8 cellular contexts compared by ENCODE assay signal in the genomic region with DNA sequence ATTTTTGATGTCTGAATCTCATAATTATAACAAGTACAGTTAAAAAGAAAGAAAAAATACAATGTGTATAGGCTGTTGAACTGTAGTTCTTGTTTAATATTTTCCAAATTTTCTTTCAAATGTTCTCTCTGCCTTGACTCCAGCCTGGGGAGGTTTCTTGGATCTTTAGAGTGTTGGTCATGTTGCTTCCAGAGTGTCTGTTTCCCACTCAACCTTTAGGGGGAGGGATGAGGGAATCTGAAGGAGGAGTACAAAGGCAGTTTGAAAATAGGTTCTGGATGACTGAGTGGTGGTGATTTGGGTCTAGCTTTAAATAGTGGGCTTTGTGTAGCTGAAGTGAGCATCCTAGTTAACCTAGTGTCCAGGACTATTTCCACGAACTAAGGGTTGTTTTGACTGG. TPM values are rescaled to one million over a fixed set of nuclear protein-coding genes. Genes with fewer than 3 reads are reported as not detected.
A peak's percentile ranks its signal among the peaks of the same experiment; 100 is the strongest.
DNase-seq lines count a peak whose midpoint lies in the region; ATAC-seq and TF ChIP-seq lines count a peak whose summit lies in the region.

No MANE protein-coding gene starts in this region.

- H3K36me3 ChIP-seq in naive thymus-derived CD4-positive, alpha-beta T cell (ENCODE audit: control insufficient read depth in 2 of 3, insufficient read depth in 3 of 3, low read length in 3 of 3), result no peaks in the 10 kb centered on the region

- peaks cover 27% of the 10 kb centered on the region for H3K4me1 Mint-ChIP-seq in CD4-positive, alpha-beta T cell (ENCODE audit: low read depth)
- peaks cover 15 to 38% (median 25%) of the 10 kb centered on the region in 7 donors for H3K4me1 Mint-ChIP-seq in naive thymus-derived CD4-positive, alpha-beta T cell

- no peak for DNase-seq in CD4-positive, alpha-beta T cell
- DNase-seq in NCI-H82 treated with DMSO at 0.1 percent for 48 hours (lab: John Stamatoyannopoulos, UW; ENCODE audit: unreplicated experiment), result peak; percentile 4
- no peak for DNase-seq in epithelial cell of proximal tubule (ENCODE audit: low read depth)
- DNase-seq in naive thymus-derived CD4-positive, alpha-beta T cell, result no peak
- DNase-seq in stimulated activated CD4-positive, alpha-beta T cell treated with anti-CD3 and anti-CD28 coated beads, Interleukin-12 subunit alpha, Interleukin-12 subunit beta, amount 100 ng/mL, for 4 hours, result no peak
- no peak for DNase-seq in cortex of kidney (lab: John Stamatoyannopoulos, UW)
- DNase-seq in NK-92 treated with Interleukin-12 subunit alpha and Interleukin-12 subunit beta, amount 100 ng/mL, for 24 hours (lab: John Stamatoyannopoulos, UW), result no peak

- H3K4me1 ChIP-seq in naive thymus-derived CD4-positive, alpha-beta T cell (ENCODE audit: control insufficient read depth in 2 of 2, insufficient read depth in 2 of 2, low read length in 2 of 2), result peaks cover 0 to 11% of the 10 kb centered on the region in 2 donors

- H3K4me3 Mint-ChIP-seq in CD4-positive, alpha-beta T cell, result peak overlapping the region; percentile 13
- H3K4me3 Mint-ChIP-seq in naive thymus-derived CD4-positive, alpha-beta T cell, result peak overlapping the region in 4 of 10 donors; percentile 1 to 54 (median 20)

- no peak for ATAC-seq in CD4-positive, alpha-beta T cell (ENCODE audit: poor library complexity)
- ATAC-seq in naive thymus-derived CD4-positive, alpha-beta T cell, result no peak
- ATAC-seq in GM18517 (IDR thresholded peaks at IDR 0.05; ENCODE audit: unreplicated experiment), result no peak

- no peaks in the 10 kb centered on the region for H3K27me3 ChIP-seq in CD4-positive, alpha-beta T cell (ENCODE audit: control insufficient read depth, insufficient read depth, low read length)
- H3K27me3 ChIP-seq in naive thymus-derived CD4-positive, alpha-beta T cell (ENCODE audit: control insufficient read depth in 2 of 2, insufficient read depth in 2 of 2, low read length in 2 of 2), result no peaks in the 10 kb centered on the region

- H3K4me3 ChIP-seq in epithelial cell of proximal tubule (ENCODE audit: low read depth, low read length), result peak overlapping the region; percentile 65
- H3K4me3 ChIP-seq in naive thymus-derived CD4-positive, alpha-beta T cell (ENCODE audit: low read length), result no peak overlapping the region

- CTCF ChIA-PET in CD4-positive, alpha-beta T cell (lab: Charles Lee), result interaction anchor here (1.4 kb wide), 1 partner anchor 37 kb away, joined by 5 read pairs; no protein-coding TSS in a partner anchor
- CTCF ChIA-PET in naive thymus-derived CD4-positive, alpha-beta T cell (lab: Charles Lee), result interaction anchor here (2.9 kb wide), 2 partner anchors 37 to 38 kb away, joined by 14 read pairs; no protein-coding TSS in a partner anchor

- no peak for TF ChIP-seq CTCF in CD4-positive, alpha-beta T cell (IDR thresholded peaks at IDR 0.05)
- TF ChIP-seq CTCF in epithelial cell of proximal tubule (conservative IDR thresholded peaks at IDR 0.05; ENCODE audit: low read depth, low read length), result peak; percentile 50

- H3K27ac Mint-ChIP-seq in CD4-positive, alpha-beta T cell, result peak overlapping the region; percentile 31
- H3K27ac Mint-ChIP-seq in naive thymus-derived CD4-positive, alpha-beta T cell, result peak overlapping the region in 6 of 9 donors; percentile 3 to 58 (median 16)

- intact Hi-C loops in CD4-positive, alpha-beta T cell (cut with DNase I, micrococcal nuclease), result no loop called here
- intact Hi-C loops in naive thymus-derived CD4-positive, alpha-beta T cell (cut with micrococcal nuclease), result no loop called here

- H3K36me3 Mint-ChIP-seq in CD4-positive, alpha-beta T cell (ENCODE audit: low read depth), result no peaks in the 10 kb centered on the region
- peaks cover 0 to 14% (median 0%) of the 10 kb centered on the region in 5 donors for H3K36me3 Mint-ChIP-seq in naive thymus-derived CD4-positive, alpha-beta T cell

- POLR2A ChIA-PET in CD4-positive, alpha-beta T cell (lab: Charles Lee), result interaction anchor here (1.5 to 1.7 kb wide), 3 partner anchors 22 to 37 kb away, joined by 3 to 5 read pairs (median 4); partner anchors contain the start of gene SELENOH
- POLR2A ChIA-PET in naive thymus-derived CD4-positive, alpha-beta T cell (lab: Charles Lee), result no interaction called here

- no peak overlapping the region for H3K27ac ChIP-seq in CD4-positive, alpha-beta T cell (ENCODE audit: low read depth, low read length)
- H3K27ac ChIP-seq in naive thymus-derived CD4-positive, alpha-beta T cell (ENCODE audit: low read depth, low read length), result no peak overlapping the region

- no peaks in the 10 kb centered on the region for H3K9me3 Mint-ChIP-seq in CD4-positive, alpha-beta T cell
- no peaks in the 10 kb centered on the region for H3K9me3 Mint-ChIP-seq in naive thymus-derived CD4-positive, alpha-beta T cell

- no peaks in the 10 kb centered on the region for H3K27me3 Mint-ChIP-seq in CD4-positive, alpha-beta T cell
- peaks cover 0 to 5% (median 0%) of the 10 kb centered on the region in 5 donors for H3K27me3 Mint-ChIP-seq in naive thymus-derived CD4-positive, alpha-beta T cell

- H3K9me3 ChIP-seq in CD4-positive, alpha-beta T cell (ENCODE audit: control insufficient read depth, low read length), result no peaks in the 10 kb centered on the region
- no peaks in the 10 kb centered on the region for H3K9me3 ChIP-seq in naive thymus-derived CD4-positive, alpha-beta T cell (ENCODE audit: control insufficient read depth in 2 of 3, low read length in 3 of 3)

RNA-seq across cellular contexts. Expression of gene CTNND1, which starts 2.0 kb away (rescaled TPM):
- total RNA-seq in CD4-positive, alpha-beta T cell, result 10 to 100 TPM; 12.4 to 12.5 TPM
- total RNA-seq in epithelial cell of proximal tubule, result 83.6 and 112 TPM in 2 replicates
- total RNA-seq in naive thymus-derived CD4-positive, alpha-beta T cell, result 10 to 100 TPM in 4 of 5 experiments, 1 to 10 TPM in 1; 9.3 to 32.0 (median 13.7) TPM
- 1 to 10 TPM in 1 of 2 donors, under 1 TPM in 1; 0.80 to 2.0 TPM for polyA plus RNA-seq in naive thymus-derived CD4-positive, alpha-beta T cell

RNA-seq across cellular contexts. Expression of gene BTBD18, which starts 11.9 kb away (rescaled TPM):
- not detected for total RNA-seq in CD4-positive, alpha-beta T cell
- total RNA-seq in epithelial cell of proximal tubule, result not detected in 2 replicates
- total RNA-seq in naive thymus-derived CD4-positive, alpha-beta T cell, result not detected
- under 1 TPM; 0.56 to 0.95 TPM for polyA plus RNA-seq in naive thymus-derived CD4-positive, alpha-beta T cell

RNA-seq across cellular contexts. Expression of gene SELENOH, which starts 22.3 kb away (rescaled TPM):
- total RNA-seq in CD4-positive, alpha-beta T cell, result 10 to 100 TPM; 48.0 to 48.5 TPM
- total RNA-seq in epithelial cell of proximal tubule, result 279 and 298 TPM in 2 replicates
- total RNA-seq in naive thymus-derived CD4-positive, alpha-beta T cell, result 100 to 1,000 TPM in 3 of 5 experiments, 10 to 100 TPM in 2; 93.6 to 193 (median 124) TPM
- 100 to 1,000 TPM; 339 to 382 TPM for polyA plus RNA-seq in naive thymus-derived CD4-positive, alpha-beta T cell

RNA-seq across cellular contexts. Expression of gene TMX2, which starts 51.2 kb away (rescaled TPM):
- 10 to 100 TPM; 30.0 to 30.5 TPM for total RNA-seq in CD4-positive, alpha-beta T cell
- total RNA-seq in epithelial cell of proximal tubule, result 61.8 and 83.7 TPM in 2 replicates
- total RNA-seq in naive thymus-derived CD4-positive, alpha-beta T cell, result 10 to 100 TPM; 43.0 to 67.3 (median 64.8) TPM
- polyA plus RNA-seq in naive thymus-derived CD4-positive, alpha-beta T cell, result 10 to 100 TPM; 79.0 to 91.2 TPM

RNA-seq across cellular contexts. Expression of gene MED19, which starts 51.6 kb away (rescaled TPM):
- 10 to 100 TPM; 13.7 to 14.9 TPM for total RNA-seq in CD4-positive, alpha-beta T cell
- 15.9 and 22.9 TPM in 2 replicates for total RNA-seq in epithelial cell of proximal tubule
- total RNA-seq in naive thymus-derived CD4-positive, alpha-beta T cell, result 10 to 100 TPM; 10.2 to 15.6 (median 12.4) TPM
- polyA plus RNA-seq in naive thymus-derived CD4-positive, alpha-beta T cell, result 10 to 100 TPM; 12.4 to 13.8 TPM
